Comparison of ENCODE assay signal across 8 cellular contexts in the genomic region with DNA sequence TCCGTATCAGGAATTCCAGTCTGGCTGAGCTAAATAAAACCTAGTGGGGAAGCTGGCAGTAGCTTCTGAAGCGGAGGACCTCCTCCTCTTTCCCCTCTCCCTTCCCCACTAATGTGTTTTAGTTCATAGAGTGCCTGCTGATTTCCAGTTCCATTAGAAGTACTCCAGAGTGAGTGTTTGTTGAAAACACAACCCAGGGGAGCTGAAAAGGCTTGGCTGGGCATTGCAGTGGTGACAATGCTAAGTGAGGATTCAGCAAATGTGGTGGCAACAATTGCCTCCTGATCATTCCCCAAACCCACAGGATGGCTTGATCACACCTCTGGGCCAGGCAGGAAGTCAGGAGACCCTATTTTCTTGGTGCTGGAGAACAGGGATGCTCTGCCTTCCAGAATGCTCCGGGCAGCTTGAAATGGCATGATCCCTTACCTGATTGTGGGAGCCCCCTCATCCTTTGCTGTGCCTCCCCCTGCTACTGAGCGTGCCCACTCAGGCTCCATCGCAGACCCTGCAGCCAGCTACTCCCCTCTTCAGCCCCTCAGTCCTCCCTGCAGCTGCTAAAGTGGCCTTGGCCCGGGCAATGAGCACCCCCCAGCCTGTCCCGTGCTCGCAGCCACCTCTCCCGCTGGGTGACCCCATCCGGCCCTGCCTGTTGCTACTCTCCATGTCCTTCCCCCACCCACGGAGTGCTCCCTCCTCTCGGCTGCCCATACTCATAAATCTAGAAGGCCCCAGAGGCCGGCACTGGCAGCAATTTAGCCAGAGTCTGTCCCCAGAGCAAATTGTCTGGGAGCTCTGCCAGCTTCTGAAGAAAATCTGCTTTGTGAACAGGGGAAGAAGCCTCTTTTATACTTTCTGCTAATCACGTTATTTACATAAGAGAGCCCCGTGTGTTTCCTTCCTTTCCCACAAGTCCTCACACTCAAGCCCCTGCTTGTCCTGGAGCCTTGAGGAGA.
DNase-seq lines count a peak whose midpoint lies in the region; ATAC-seq and TF ChIP-seq lines count a peak whose summit lies in the region.

No MANE protein-coding gene starts in this region.

- no peaks in the 10 kb centered on the region for H3K36me3 Mint-ChIP-seq in osteocyte (ENCODE audit: unreplicated experiment)

- H3K27me3 Mint-ChIP-seq in osteocyte (ENCODE audit: unreplicated experiment) = no peaks in the 10 kb centered on the region

- no peak overlapping the region for H3K4me3 Mint-ChIP-seq in osteocyte (ENCODE audit: unreplicated experiment)

- no peak for TF ChIP-seq POLR2A in esophagus squamous epithelium (IDR thresholded peaks at IDR 0.05)

- no peaks in the 10 kb centered on the region for H3K27me3 ChIP-seq in BE2C
- H3K27me3 ChIP-seq in esophagus squamous epithelium = no peaks in the 10 kb centered on the region

- H3K4me1 Mint-ChIP-seq in osteocyte (ENCODE audit: unreplicated experiment) = peaks cover 22% of the 10 kb centered on the region

- no peaks in the 10 kb centered on the region for H3K9me3 ChIP-seq in BE2C
- no peaks in the 10 kb centered on the region for H3K9me3 ChIP-seq in esophagus squamous epithelium

- H3K4me3 ChIP-seq in BE2C (ENCODE audit: low read depth, low read length) (peak overlapping the region; percentile 23), esophagus squamous epithelium (no peak overlapping the region)

- TF ChIP-seq CTCF in BE2C (IDR thresholded peaks at IDR 0.05; ENCODE audit: low read depth, low read length) (no peak), esophagus squamous epithelium (IDR thresholded peaks at IDR 0.05) (no peak), osteocyte (IDR thresholded peaks at IDR 0.05) (no peak)

- H3K4me1 ChIP-seq in BE2C (peaks cover 36% of the 10 kb centered on the region), esophagus squamous epithelium (peaks cover 0 to 60% (median 21%) of the 10 kb centered on the region in 3 donors)

- peak overlapping the region; percentile 78 for H3K27ac Mint-ChIP-seq in osteocyte (ENCODE audit: unreplicated experiment)

- ATAC-seq in HG03354 (IDR thresholded peaks at IDR 0.05; ENCODE audit: poor library complexity, severe bottlenecking, unreplicated experiment) = no peak
- no peak for ATAC-seq in stimulated activated naive CD8-positive, alpha-beta T cell treated with anti-CD3 and anti-CD28 coated beads, Interleukin-15, Interleukin-2, amounts not matched to agents 100 U/mL and 50 U/mL, for 24 hours

- 27 to 32% methylated on average over 12 to 14 of the region's 15 CpGs for WGBS in esophagus squamous epithelium, 2 donors

- H3K36me3 ChIP-seq in BE2C (no peaks in the 10 kb centered on the region), esophagus squamous epithelium (no peaks in the 10 kb centered on the region)

- intact Hi-C loops in esophagus squamous epithelium (cut with DNase I) = no loop called here

- peaks cover 1% of the 10 kb centered on the region for H3K9me3 Mint-ChIP-seq in osteocyte (ENCODE audit: unreplicated experiment)

- peak; percentile 88 for DNase-seq in BE2C
- peak; percentile 93 for DNase-seq in NCI-H446 treated with DMSO at 0.1 percent for 48 hours (lab: John Stamatoyannopoulos, UW)
- DNase-seq in esophagus squamous epithelium (lab: John Stamatoyannopoulos, UW) = no peak
- DNase-seq in osteocyte (ENCODE audit: extremely low spot score, unreplicated experiment) = no peak
- no peak for DNase-seq in activated CD4-positive, alpha-beta T cell treated with anti-CD3 and anti-CD28 coated beads for 48 hours
- DNase-seq in cerebellar nuclear complex (lab: John Stamatoyannopoulos, UW) = no peak
- DNase-seq in stimulated activated naive CD8-positive, alpha-beta T cell treated with anti-CD3 and anti-CD28 coated beads, Interleukin-15, Interleukin-2, amounts not matched to agents 100 U/mL and 50 U/mL, for 24 hours = no peak

- H3K27ac ChIP-seq in esophagus squamous epithelium = peak overlapping the region; percentile 54 to 79 (median 66)

Comparison
In these comparisons a context has a peak if more than half of its experiments do, and no peak if none do; other contexts are left out.
1. DNase-seq: peak in BE2C (single experiment) and NCI-H446 treated with DMSO at 0.1 percent for 48 hours (single experiment); none in esophagus squamous epithelium (single experiment), osteocyte (single experiment), activated CD4-positive, alpha-beta T cell treated with anti-CD3 and anti-CD28 coated beads for 48 hours (single experiment), cerebellar nuclear complex (0 of 2) and stimulated activated naive CD8-positive, alpha-beta T cell treated with anti-CD3 and anti-CD28 coated beads, Interleukin-15, Interleukin-2, amounts not matched to agents 100 U/mL and 50 U/mL, for 24 hours (single experiment).